Comparison of ENCODE assay signal across 9 cellular contexts in the genomic region with DNA sequence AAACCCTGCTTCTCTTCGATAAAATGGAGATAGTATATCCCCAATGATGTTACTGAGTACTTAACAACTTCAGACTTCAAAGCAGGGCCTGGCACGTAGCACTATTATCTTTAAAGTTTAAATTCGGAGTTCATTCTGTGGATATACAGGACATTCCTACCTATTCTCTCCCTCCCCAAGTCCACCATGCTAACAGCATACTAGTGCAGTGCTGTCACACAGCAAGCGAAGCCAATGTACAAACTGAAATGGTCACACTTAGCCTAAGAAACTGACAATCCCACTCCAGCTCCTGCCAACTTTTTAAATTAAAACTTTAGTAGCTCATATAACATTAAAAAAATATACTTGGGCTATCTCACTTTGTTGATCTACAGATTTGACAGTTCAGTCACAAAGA. TPM values are rescaled to one million over a fixed set of nuclear protein-coding genes. Genes with fewer than 3 reads are reported as not detected.
DNase-seq lines count a peak whose midpoint lies in the region; ATAC-seq and TF ChIP-seq lines count a peak whose summit lies in the region.
"Had no signal": no experiment of that assay in that cellular context is flagged by ENCODE, and none has a peak within 500 bp of the region (broad histone marks: within the 10 kb centered on the region; RNA-seq: fewer than 3 reads in every experiment).

No MANE protein-coding gene starts in this region.

- no peak for TF ChIP-seq CTCF in MCF 10A (IDR thresholded peaks at IDR 0.05; ENCODE audit: unreplicated experiment)

- intact Hi-C loops in MCF 10A (cut with micrococcal nuclease): loop anchor here (2.0 to 5.0 kb wide), 3 partner anchors 50 to 223 kb away; no protein-coding TSS in a partner anchor

- BruUV-seq in MCF 10A (replicated peaks; lab: Mats Ljungman, UMichigan): TSS peak; percentile 6

- peaks cover 46% of the 10 kb centered on the region for H3K36me3 Mint-ChIP-seq in stimulated activated naive CD8-positive, alpha-beta T cell treated with anti-CD3 and anti-CD28 coated beads, Interleukin-15, Interleukin-2, amounts not matched to agents 100 ng/mL and 50 ng/mL, for 24 hours (ENCODE audit: low read depth)
- H3K36me3 Mint-ChIP-seq in MCF 10A (ENCODE audit: insufficient read depth, unreplicated experiment): peaks cover 12% of the 10 kb centered on the region

- H3K4me1 ChIP-seq in muscle layer of colon (ENCODE audit: insufficient read depth, low read length): peaks cover 38% of the 10 kb centered on the region

- no peak overlapping the region for H3K4me3 Mint-ChIP-seq in stimulated activated naive CD8-positive, alpha-beta T cell treated with anti-CD3 and anti-CD28 coated beads, Interleukin-15, Interleukin-2, amounts not matched to agents 100 ng/mL and 50 ng/mL, for 24 hours
- H3K4me3 Mint-ChIP-seq in MCF 10A (ENCODE audit: unreplicated experiment): peak overlapping the region; percentile 98

- H3K27me3 Mint-ChIP-seq in stimulated activated naive CD8-positive, alpha-beta T cell treated with anti-CD3 and anti-CD28 coated beads, Interleukin-15, Interleukin-2, amounts not matched to agents 100 ng/mL and 50 ng/mL, for 24 hours: no peaks in the 10 kb centered on the region
- no peaks in the 10 kb centered on the region for H3K27me3 Mint-ChIP-seq in MCF 10A (ENCODE audit: insufficient read depth, unreplicated experiment)

- no peak overlapping the region for H3K4me3 ChIP-seq in muscle layer of colon (ENCODE audit: low read depth in 1 of 2, low read length in 2 of 2)

- H3K27me3 ChIP-seq in muscle layer of colon (ENCODE audit: control insufficient read depth in 1 of 2, insufficient read depth in 2 of 2, low read length in 2 of 2): no peaks in the 10 kb centered on the region

- peak overlapping the region; percentile 94 for H3K27ac Mint-ChIP-seq in stimulated activated naive CD8-positive, alpha-beta T cell treated with anti-CD3 and anti-CD28 coated beads, Interleukin-15, Interleukin-2, amounts not matched to agents 100 ng/mL and 50 ng/mL, for 24 hours
- no peak overlapping the region for H3K27ac Mint-ChIP-seq in MCF 10A (ENCODE audit: low read depth, unreplicated experiment)

- POLR2A ChIA-PET in MCF 10A (lab: Yijun Ruan, JAX): interaction anchor here (0.6 to 5.2 kb wide), 11 partner anchors 16 to 857 kb away, joined by 3 to 62 read pairs (median 4); a partner anchor contains a TSS

- peaks cover 50% of the 10 kb centered on the region for H3K4me1 Mint-ChIP-seq in stimulated activated naive CD8-positive, alpha-beta T cell treated with anti-CD3 and anti-CD28 coated beads, Interleukin-15, Interleukin-2, amounts not matched to agents 100 ng/mL and 50 ng/mL, for 24 hours (ENCODE audit: low read depth)
- peaks cover 25% of the 10 kb centered on the region for H3K4me1 Mint-ChIP-seq in MCF 10A (ENCODE audit: insufficient read depth, unreplicated experiment)

- no peaks in the 10 kb centered on the region for H3K36me3 ChIP-seq in muscle layer of colon (ENCODE audit: insufficient read depth, low read length)

- no peak for DNase-seq in stimulated activated naive CD8-positive, alpha-beta T cell treated with anti-CD3 and anti-CD28 coated beads, Interleukin-15, Interleukin-2, amounts not matched to agents 100 U/mL and 50 U/mL, for 24 hours
- DNase-seq in MCF 10A (ENCODE audit: unreplicated experiment): no peak
- DNase-seq in effector CD4-positive, alpha-beta T cell: no peak
- DNase-seq in NCI-H2081 treated with DMSO at 0.1 percent for 48 hours (lab: John Stamatoyannopoulos, UW): no peak
- no peak for DNase-seq in Ammon's horn (ENCODE audit: low spot score)
- DNase-seq: GDM1 had no signal

- no peaks in the 10 kb centered on the region for H3K9me3 ChIP-seq in muscle layer of colon (ENCODE audit: low read length)

- H3K27ac ChIP-seq in muscle layer of colon (ENCODE audit: low read depth, low read length): peak overlapping the region; percentile 12

- no peaks in the 10 kb centered on the region for H3K9me3 Mint-ChIP-seq in stimulated activated naive CD8-positive, alpha-beta T cell treated with anti-CD3 and anti-CD28 coated beads, Interleukin-15, Interleukin-2, amounts not matched to agents 100 ng/mL and 50 ng/mL, for 24 hours
- H3K9me3 Mint-ChIP-seq in MCF 10A (ENCODE audit: unreplicated experiment): no peaks in the 10 kb centered on the region

- CTCF ChIA-PET in MCF 10A (lab: Yijun Ruan, JAX): interaction anchor here (0.9 to 2.4 kb wide), 8 partner anchors 8 to 143 kb away, joined by 3 to 10 read pairs (median 5); a partner anchor contains a TSS

- peak overlapping the region; percentile 68 for H3K9ac ChIP-seq in muscle layer of colon (ENCODE audit: low read length)

- ATAC-seq in stimulated activated naive CD8-positive, alpha-beta T cell treated with anti-CD3 and anti-CD28 coated beads, Interleukin-15, Interleukin-2, amounts not matched to agents 100 U/mL and 50 U/mL, for 24 hours: no peak
- no peak for ATAC-seq in HG02798 (IDR thresholded peaks at IDR 0.05; ENCODE audit: poor library complexity, unreplicated experiment)

RNA-seq across cellular contexts. Expression of a gene that starts 1.2 kb away (rescaled TPM):
- 50.2 and 54.5 TPM in 2 replicates for total RNA-seq in MCF 10A (2022)

RNA-seq across cellular contexts. Expression of a gene that starts 2.5 kb away (rescaled TPM):
- total RNA-seq in MCF 10A (2022): 264 and 298 TPM in 2 replicates

RNA-seq across cellular contexts. Expression of a gene that starts 53.4 kb away (rescaled TPM):
- 33.5 and 35.9 TPM in 2 replicates for total RNA-seq in MCF 10A (2022)
